Comparison of ENCODE assay signal across 25 cellular contexts in genomic region chr19:38068851-38069250, GRCh38.
A peak's percentile ranks its signal among the peaks of the same experiment; 100 is the strongest.
DNase-seq lines count a peak whose midpoint lies in the region; ATAC-seq and TF ChIP-seq lines count a peak whose summit lies in the region.
"Had no signal": no experiment of that assay in that cellular context is flagged by ENCODE, and none has a peak within 500 bp of the region (broad histone marks: within the 10 kb centered on the region; RNA-seq: fewer than 3 reads in every experiment).

No MANE protein-coding gene starts in this region.

- H3K27ac ChIP-seq in C4-2B (peak overlapping the region; percentile 95), GM23338 (ENCODE audit: low read depth) (no peak overlapping the region)
- H3K27ac ChIP-seq: hepatocyte, left ventricle myocardium inferior, neutrophil, skin epidermis, uterus had no signal

- H3K79me2 ChIP-seq in GM23338 (replicated peaks; ENCODE audit: insufficient read depth), result no peaks in the 10 kb centered on the region

- H3K9me2 ChIP-seq in GM23338 (ENCODE audit: insufficient read depth), result no peaks in the 10 kb centered on the region

- H3K27ac Mint-ChIP-seq in GM23338, result no peak overlapping the region; the same call in 1 of the 2 replicates
- H3K27ac Mint-ChIP-seq: activated CD8-positive, alpha-beta T cell treated with anti-CD3 and anti-CD28 coated beads for 36 hours; immature natural killer cell had no signal

- peaks cover 2% of the 10 kb centered on the region; the same call in 2 of the 3 replicates for H3K9me3 Mint-ChIP-seq in GM23338
- H3K9me3 Mint-ChIP-seq: immature natural killer cell had no signal

- peaks cover 10% of the 10 kb centered on the region for H3K27me3 Mint-ChIP-seq in GM23338 (ENCODE audit: insufficient read depth, low read depth, poor library complexity)
- H3K27me3 Mint-ChIP-seq: activated CD8-positive, alpha-beta T cell treated with anti-CD3 and anti-CD28 coated beads for 36 hours; brain had no signal

- H3K36me3 ChIP-seq in GM23338 (ENCODE audit: insufficient read depth), result no peaks in the 10 kb centered on the region
- H3K36me3 ChIP-seq: left ventricle myocardium inferior, neutrophil, uterus had no signal

- no peak overlapping the region for H3K4me3 ChIP-seq in GM23338
- H3K4me3 ChIP-seq: GM12878, hepatocyte, left ventricle myocardium inferior, skin epidermis, uterus had no signal

- DNase-seq in DMS53 treated with DMSO at 0.1 percent for 48 hours (lab: John Stamatoyannopoulos, UW; ENCODE audit: unreplicated experiment) (peak; percentile 74), NCI-H748 treated with DMSO at 0.1 percent for 48 hours (lab: John Stamatoyannopoulos, UW) (peak; percentile 83), left colon (no peak), GM23338 (ENCODE audit: low spot score) (no peak), LoVo (ENCODE audit: low spot score) (no peak), anterior cingulate cortex (lab: John Stamatoyannopoulos, UW) (no peak)
- DNase-seq: activated CD4-positive, CD25-positive, alpha-beta regulatory T cell treated with anti-CD3 and anti-CD28 coated beads, Interleukin-2, amount 50 U/mL, for 72 hours; activated CD8-positive, alpha-beta T cell treated with anti-CD3 and anti-CD28 coated beads for 36 hours; activated effector memory CD4-positive, alpha-beta T cell treated with anti-CD3 and anti-CD28 coated beads, Interleukin-2, amount 50 U/mL, for 16 hours; activated T-cell treated with anti-CD3 and anti-CD28 coated beads for 4 hours; DMS79; effector CD8-positive, alpha-beta T cell; foreskin melanocyte; immature natural killer cell; left ventricle myocardium inferior; NCI-H446 treated with DMSO at 0.1 percent for 48 hours; stimulated activated CD4-positive, alpha-beta T cell treated with anti-CD3 and anti-CD28 coated beads, Interleukin-1b, Interleukin-23, amount 100 ng/mL, for 48 hours; uterus had no signal

- TF ChIP-seq CTCF in C4-2B (conservative IDR thresholded peaks at IDR 0.05) (no peak), GM23338 (conservative IDR thresholded peaks at IDR 0.05; ENCODE audit: low read depth in 2 of 2) (no peak)

- peaks cover 5% of the 10 kb centered on the region for H3K4me1 Mint-ChIP-seq in GM23338
- H3K4me1 Mint-ChIP-seq: immature natural killer cell had no signal

- intact Hi-C loops in left colon (cut with DNase I, micrococcal nuclease), result no loop called here

- H3F3A ChIP-seq in GM23338 (replicated peaks; ENCODE audit: low read depth), result no peaks in the 10 kb centered on the region

- H3K36me3 Mint-ChIP-seq in GM23338 (ENCODE audit: low read depth), result peaks cover 5% of the 10 kb centered on the region; the same call in 2 of the 3 replicates
- H3K36me3 Mint-ChIP-seq: immature natural killer cell had no signal

- no peak overlapping the region for H3K4me2 ChIP-seq in GM23338
- H3K4me2 ChIP-seq: hepatocyte had no signal

- ATAC-seq in left colon (peak; percentile 28), HG03039 (IDR thresholded peaks at IDR 0.05; ENCODE audit: unreplicated experiment) (no peak), GM23338 (no peak)
- ATAC-seq: activated CD8-positive, alpha-beta T cell treated with anti-CD3 and anti-CD28 coated beads for 36 hours; GM12878 had no signal

- peaks cover 10% of the 10 kb centered on the region; the same call in 1 of the 2 replicates for H4K20me1 ChIP-seq in GM23338 (replicated peaks; ENCODE audit: insufficient read depth)

- no peak overlapping the region for H2AFZ ChIP-seq in GM23338
- H2AFZ ChIP-seq: hepatocyte had no signal

- no peaks in the 10 kb centered on the region for H3K4me1 ChIP-seq in GM23338 (ENCODE audit: insufficient read depth)
- H3K4me1 ChIP-seq: left ventricle myocardium inferior, uterus had no signal

- no peak overlapping the region for H3K4me3 Mint-ChIP-seq in GM23338
- H3K4me3 Mint-ChIP-seq: activated CD8-positive, alpha-beta T cell treated with anti-CD3 and anti-CD28 coated beads for 36 hours; brain; immature natural killer cell had no signal

- no peaks in the 10 kb centered on the region for H3K27me3 ChIP-seq in GM23338 (ENCODE audit: insufficient read depth)
- H3K27me3 ChIP-seq: hepatocyte, neutrophil, uterus had no signal

TF ChIP-seq in GM23338, 12 proteins besides CTCF, POLR2A, EP300 and RAD21 (continues in another document):
- TF ChIP-seq ZNF114 (CRISPR knock-in tag; IDR thresholded peaks at IDR 0.05), result no peak
- no peak for TF ChIP-seq EZH2phosphoT487 (IDR thresholded peaks at IDR 0.05; ENCODE audit: unreplicated experiment)
- TF ChIP-seq REST (IDR thresholded peaks at IDR 0.05; ENCODE audit: unreplicated experiment), result no peak
- TF ChIP-seq ZNF331 (CRISPR knock-in tag; IDR thresholded peaks at IDR 0.05; ENCODE audit: low read depth), result no peak
- TF ChIP-seq, protein P1, sequence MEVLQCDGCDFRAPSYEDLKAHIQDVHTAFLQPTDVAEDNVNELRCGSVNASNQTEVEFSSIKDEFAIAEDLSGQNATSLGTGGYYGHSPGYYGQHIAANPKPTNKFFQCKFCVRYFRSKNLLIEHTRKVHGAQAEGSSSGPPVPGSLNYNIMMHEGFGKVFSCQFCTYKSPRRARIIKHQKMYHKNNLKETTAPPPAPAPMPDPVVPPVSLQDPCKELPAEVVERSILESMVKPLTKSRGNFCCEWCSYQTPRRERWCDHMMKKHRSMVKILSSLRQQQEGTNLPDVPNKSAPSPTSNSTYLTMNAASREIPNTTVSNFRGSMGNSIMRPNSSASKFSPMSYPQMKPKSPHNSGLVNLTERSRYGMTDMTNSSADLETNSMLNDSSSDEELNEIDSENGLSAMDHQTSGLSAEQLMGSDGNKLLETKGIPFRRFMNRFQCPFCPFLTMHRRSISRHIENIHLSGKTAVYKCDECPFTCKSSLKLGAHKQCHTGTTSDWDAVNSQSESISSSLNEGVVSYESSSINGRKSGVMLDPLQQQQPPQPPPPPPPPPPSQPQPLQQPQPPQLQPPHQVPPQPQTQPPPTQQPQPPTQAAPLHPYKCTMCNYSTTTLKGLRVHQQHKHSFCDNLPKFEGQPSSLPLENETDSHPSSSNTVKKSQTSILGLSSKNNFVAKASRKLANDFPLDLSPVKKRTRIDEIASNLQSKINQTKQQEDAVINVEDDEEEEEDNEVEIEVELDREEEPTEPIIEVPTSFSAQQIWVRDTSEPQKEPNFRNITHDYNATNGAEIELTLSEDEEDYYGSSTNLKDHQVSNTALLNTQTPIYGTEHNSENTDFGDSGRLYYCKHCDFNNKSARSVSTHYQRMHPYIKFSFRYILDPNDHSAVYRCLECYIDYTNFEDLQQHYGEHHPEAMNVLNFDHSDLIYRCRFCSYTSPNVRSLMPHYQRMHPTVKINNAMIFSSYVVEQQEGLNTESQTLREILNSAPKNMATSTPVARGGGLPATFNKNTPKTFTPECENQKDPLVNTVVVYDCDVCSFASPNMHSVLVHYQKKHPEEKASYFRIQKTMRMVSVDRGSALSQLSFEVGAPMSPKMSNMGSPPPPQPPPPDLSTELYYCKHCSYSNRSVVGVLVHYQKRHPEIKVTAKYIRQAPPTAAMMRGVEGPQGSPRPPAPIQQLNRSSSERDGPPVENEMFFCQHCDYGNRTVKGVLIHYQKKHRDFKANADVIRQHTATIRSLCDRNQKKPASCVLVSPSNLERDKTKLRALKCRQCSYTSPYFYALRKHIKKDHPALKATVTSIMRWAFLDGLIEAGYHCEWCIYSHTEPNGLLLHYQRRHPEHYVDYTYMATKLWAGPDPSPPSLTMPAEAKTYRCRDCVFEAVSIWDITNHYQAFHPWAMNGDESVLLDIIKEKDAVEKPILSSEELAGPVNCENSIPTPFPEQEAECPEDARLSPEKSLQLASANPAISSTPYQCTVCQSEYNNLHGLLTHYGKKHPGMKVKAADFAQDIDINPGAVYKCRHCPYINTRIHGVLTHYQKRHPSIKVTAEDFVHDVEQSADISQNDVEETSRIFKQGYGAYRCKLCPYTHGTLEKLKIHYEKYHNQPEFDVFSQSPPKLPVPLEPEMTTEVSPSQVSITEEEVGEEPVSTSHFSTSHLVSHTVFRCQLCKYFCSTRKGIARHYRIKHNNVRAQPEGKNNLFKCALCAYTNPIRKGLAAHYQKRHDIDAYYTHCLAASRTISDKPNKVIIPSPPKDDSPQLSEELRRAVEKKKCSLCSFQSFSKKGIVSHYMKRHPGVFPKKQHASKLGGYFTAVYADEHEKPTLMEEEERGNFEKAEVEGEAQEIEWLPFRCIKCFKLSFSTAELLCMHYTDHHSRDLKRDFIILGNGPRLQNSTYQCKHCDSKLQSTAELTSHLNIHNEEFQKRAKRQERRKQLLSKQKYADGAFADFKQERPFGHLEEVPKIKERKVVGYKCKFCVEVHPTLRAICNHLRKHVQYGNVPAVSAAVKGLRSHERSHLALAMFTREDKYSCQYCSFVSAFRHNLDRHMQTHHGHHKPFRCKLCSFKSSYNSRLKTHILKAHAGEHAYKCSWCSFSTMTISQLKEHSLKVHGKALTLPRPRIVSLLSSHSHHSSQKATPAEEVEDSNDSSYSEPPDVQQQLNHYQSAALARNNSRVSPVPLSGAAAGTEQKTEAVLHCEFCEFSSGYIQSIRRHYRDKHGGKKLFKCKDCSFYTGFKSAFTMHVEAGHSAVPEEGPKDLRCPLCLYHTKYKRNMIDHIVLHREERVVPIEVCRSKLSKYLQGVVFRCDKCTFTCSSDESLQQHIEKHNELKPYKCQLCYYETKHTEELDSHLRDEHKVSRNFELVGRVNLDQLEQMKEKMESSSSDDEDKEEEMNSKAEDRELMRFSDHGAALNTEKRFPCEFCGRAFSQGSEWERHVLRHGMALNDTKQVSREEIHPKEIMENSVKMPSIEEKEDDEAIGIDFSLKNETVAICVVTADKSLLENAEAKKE (CRISPR knock-in tag; IDR thresholded peaks at IDR 0.05), result no peak

Comparison
In these comparisons a context has a peak if more than half of its experiments do, and no peak if none do; other contexts are left out.
1. DNase-seq: peak in DMS53 treated with DMSO at 0.1 percent for 48 hours (single experiment) and NCI-H748 treated with DMSO at 0.1 percent for 48 hours (single experiment); none in left colon (0 of 2), GM23338 (single experiment), LoVo (single experiment) and anterior cingulate cortex (0 of 58).